ENCODE assay signal across 11 cellular contexts in genomic region chrX:136306182-136306581, GRCh38. TPM values are rescaled to one million over a fixed set of nuclear protein-coding genes. Genes with fewer than 3 reads are reported as not detected.
"Had no signal": no experiment of that assay in that cellular context is flagged by ENCODE, and none has a peak within 500 bp of the region (broad histone marks: within the 10 kb centered on the region; RNA-seq: fewer than 3 reads in every experiment).

No MANE protein-coding gene starts in this region.

- FAIRE-seq: H1, H54 had no signal

- H3K36me3 ChIP-seq: HAP-1 had no signal

- H3K4me2 ChIP-seq: GM23338 had no signal

- H3K4me3 ChIP-seq: GM23248, GM23338, HAP-1 had no signal

- ATAC-seq: GM23338, HCT116 had no signal

- H3K27ac ChIP-seq: GM23248 had no signal

- DNase-seq: GM23248, GOT3, H7, H9, HCEC 1CT, HFFc6 had no signal

- H3K9me3 ChIP-seq: HAP-1 had no signal

RNA-seq across cellular contexts. Expression of gene ADGRG4, which starts 5.4 kb away (rescaled TPM):
- total RNA-seq: GM23248, GM23338, H1, H7, H9 had no signal
- polyA plus RNA-seq: GM23248, GM23338, H1 had no signal
